9 cellular contexts compared by ENCODE assay signal in genomic region chr5:36070687-36071571, GRCh38. TPM values are rescaled to one million over a fixed set of nuclear protein-coding genes. Genes with fewer than 3 reads are reported as not detected.
DNase-seq lines count a peak whose midpoint lies in the region; ATAC-seq and TF ChIP-seq lines count a peak whose summit lies in the region.
"Had no signal": no experiment of that assay in that cellular context is flagged by ENCODE, and none has a peak within 500 bp of the region (broad histone marks: within the 10 kb centered on the region; RNA-seq: fewer than 3 reads in every experiment).

No MANE protein-coding gene starts in this region.

- ATAC-seq in right cardiac atrium = peak; percentile 29 to 32
- no peak for ATAC-seq in heart right ventricle
- ATAC-seq in HG03575 (IDR thresholded peaks at IDR 0.05; ENCODE audit: extremely low read depth, insufficient number of reproducible peaks, low FRiP score, unreplicated experiment) = peak; percentile 39
- ATAC-seq in upper lobe of left lung (ENCODE audit: low FRiP score in 2 of 2) = peak in 1 of 2 donors; percentile 26

- peak overlapping the region in 1 of 2 donors; percentile 38 for H3K9ac ChIP-seq in duodenal mucosa (ENCODE audit: low read depth in 1 of 2, low read length in 2 of 2)

- H3K4me1 ChIP-seq in right cardiac atrium (ENCODE audit: control insufficient read depth, insufficient read depth, low read length) (no peaks in the 10 kb centered on the region), heart right ventricle (peaks cover 0 to 4% (median 0%) of the 10 kb centered on the region in 9 donors), duodenal mucosa (ENCODE audit: control insufficient read depth in 1 of 2, insufficient read depth in 2 of 2, low read length in 2 of 2) (no peaks in the 10 kb centered on the region), upper lobe of left lung (peaks cover 0 to 17% (median 3%) of the 10 kb centered on the region in 4 donors), HAP-1 (no peaks in the 10 kb centered on the region), testis (no peaks in the 10 kb centered on the region)

- no peak overlapping the region for H3K4me3 ChIP-seq in right cardiac atrium (ENCODE audit: low read length)
- H3K4me3 ChIP-seq in heart right ventricle = peak overlapping the region in 3 of 10 donors; percentile 12 to 26 (median 24)
- H3K4me3 ChIP-seq in duodenal mucosa (ENCODE audit: low read depth in 1 of 2, low read length in 2 of 2) = peak overlapping the region; percentile 47 to 68
- peak overlapping the region in 3 of 4 donors; percentile 20 to 36 (median 24) for H3K4me3 ChIP-seq in upper lobe of left lung
- H3K4me3 ChIP-seq in lower leg skin (ENCODE audit: low read depth, poor library complexity, severe bottlenecking) = no peak overlapping the region
- H3K4me3 ChIP-seq in HAP-1 = no peak overlapping the region
- H3K4me3 ChIP-seq in testis = no peak overlapping the region

- no peak for TF ChIP-seq EP300 in upper lobe of left lung (IDR thresholded peaks at IDR 0.05)

- no peak for TF ChIP-seq POLR2A in upper lobe of left lung (IDR thresholded peaks at IDR 0.05)
- no peak for TF ChIP-seq POLR2A in lower leg skin (IDR thresholded peaks at IDR 0.05)
- no peak for TF ChIP-seq POLR2A in testis (IDR thresholded peaks at IDR 0.05)

- no peaks in the 10 kb centered on the region for H3K36me3 ChIP-seq in heart right ventricle
- no peaks in the 10 kb centered on the region for H3K36me3 ChIP-seq in duodenal mucosa (ENCODE audit: control insufficient read depth in 1 of 2, insufficient read depth in 2 of 2, low read length in 2 of 2)
- H3K36me3 ChIP-seq in upper lobe of left lung = no peaks in the 10 kb centered on the region
- no peaks in the 10 kb centered on the region for H3K36me3 ChIP-seq in HAP-1 (replicated peaks)
- no peaks in the 10 kb centered on the region for H3K36me3 ChIP-seq in testis (ENCODE audit: low read depth, missing control alignments)

- H3K9me3 ChIP-seq in right cardiac atrium (ENCODE audit: control insufficient read depth, low read length) = no peaks in the 10 kb centered on the region
- H3K9me3 ChIP-seq in heart right ventricle = no peaks in the 10 kb centered on the region
- no peaks in the 10 kb centered on the region for H3K9me3 ChIP-seq in duodenal mucosa (ENCODE audit: control insufficient read depth in 1 of 2, low read length in 2 of 2)
- H3K9me3 ChIP-seq in upper lobe of left lung = no peaks in the 10 kb centered on the region
- H3K9me3 ChIP-seq in HAP-1 = no peaks in the 10 kb centered on the region
- H3K9me3 ChIP-seq in testis = no peaks in the 10 kb centered on the region

- in situ Hi-C loops in HAP-1 (cut with MboI; ENCODE audit: low sequenced_read_pairs) = loop anchor here (25.0 kb wide), 2 partner anchors 441 to 616 kb away; no protein-coding TSS in a partner anchor

- WGBS in right cardiac atrium = 50% methylated on average over 9 of the region's 9 CpGs
- WGBS in heart right ventricle, 2 donors = 53% methylated on average over 9 of the region's 9 CpGs
- 17 to 47% methylated on average over 9 of the region's 9 CpGs for WGBS in upper lobe of left lung, 2 donors
- WGBS in lower leg skin, 2 donors = 51 to 59% methylated on average over 9 of the region's 9 CpGs
- WGBS in testis, 2 donors = 49 to 61% methylated on average over 9 of the region's 9 CpGs

- intact Hi-C loops in right cardiac atrium (cut with DNase I) (no loop called here), heart right ventricle (cut with DNase I) (no loop called here), lower leg skin (cut with DNase I; ENCODE audit: low total_unique reads) (no loop called here), testis (cut with DNase I; ENCODE audit: low total_unique reads) (no loop called here)

- no peak overlapping the region for H3K27ac ChIP-seq in right cardiac atrium (ENCODE audit: low read length)
- H3K27ac ChIP-seq in heart right ventricle = no peak overlapping the region
- no peak overlapping the region for H3K27ac ChIP-seq in duodenal mucosa (ENCODE audit: low read depth, low read length)
- H3K27ac ChIP-seq in upper lobe of left lung = no peak overlapping the region
- H3K27ac ChIP-seq in testis = no peak overlapping the region

- DNase-seq in right cardiac atrium = no peak
- DNase-seq in heart right ventricle = no peak
- DNase-seq in upper lobe of left lung = no peak
- no peak for DNase-seq in lower leg skin (ENCODE audit: low spot score in 2 of 2)
- DNase-seq in HAP-1 (ENCODE audit: low spot score in 2 of 2) = no peak
- no peak for DNase-seq in testis
- DNase-seq: MV-4-11 had no signal

- TF ChIP-seq CTCF in heart right ventricle (IDR thresholded peaks at IDR 0.05) = no peak
- TF ChIP-seq CTCF in upper lobe of left lung (IDR thresholded peaks at IDR 0.05) = no peak
- no peak for TF ChIP-seq CTCF in lower leg skin (IDR thresholded peaks at IDR 0.05)
- TF ChIP-seq CTCF in testis (IDR thresholded peaks at IDR 0.05) = no peak

- H3K27me3 ChIP-seq in right cardiac atrium (ENCODE audit: control insufficient read depth, insufficient read depth) (no peaks in the 10 kb centered on the region), heart right ventricle (peaks cover 0 to 21% (median 16%) of the 10 kb centered on the region in 7 donors), duodenal mucosa (ENCODE audit: control insufficient read depth in 1 of 2, insufficient read depth in 2 of 2, low read length in 2 of 2) (peaks cover 0 to 7% of the 10 kb centered on the region in 2 donors), upper lobe of left lung (peaks cover 0 to 4% (median 0%) of the 10 kb centered on the region in 4 donors), HAP-1 (ENCODE audit: low read depth) (no peaks in the 10 kb centered on the region; the same call in 1 of the 2 replicates), testis (no peaks in the 10 kb centered on the region)

RNA-seq across cellular contexts. Expression of gene UGT3A2, which starts 4.2 kb away (rescaled TPM):
- total RNA-seq in right cardiac atrium = not detected
- 0.05 TPM for polyA plus RNA-seq in right cardiac atrium
- not detected for total RNA-seq in heart right ventricle
- polyA plus RNA-seq in heart right ventricle = not detected
- total RNA-seq in upper lobe of left lung = not detected
- total RNA-seq in lower leg skin = 10 to 100 TPM in 1 of 4 donors, 1 to 10 TPM in 3; 3.1 to 38.2 (median 7.7) TPM
- total RNA-seq in testis = 10 to 100 TPM in 1 of 2 donors, 1 to 10 TPM in 1; 6.9 to 10.8 TPM
- 14.9 TPM for polyA plus RNA-seq in testis (ENCODE audit: insufficient read depth, low read depth, low replicate concordance)

Comparison
In these comparisons a context has a peak if more than half of its experiments do, and no peak if none do; other contexts are left out.
1. ATAC-seq: peak in right cardiac atrium (2 of 2) and HG03575 (single experiment); none in heart right ventricle (0 of 8).
2. H3K4me3 ChIP-seq: peak in duodenal mucosa (2 of 2) and upper lobe of left lung (3 of 4); none in right cardiac atrium (single experiment), lower leg skin (single experiment), HAP-1 (single experiment) and testis (0 of 2).